In genomic region chr7:33950047-33950714, GRCh38 we compare ENCODE assay signal across 29 cellular contexts. TPM values are rescaled to one million over a fixed set of nuclear protein-coding genes. Genes with fewer than 3 reads are reported as not detected.
"Had no signal": no experiment of that assay in that cellular context is flagged by ENCODE, and none has a peak within 500 bp of the region (broad histone marks: within the 10 kb centered on the region; RNA-seq: fewer than 3 reads in every experiment).

No MANE protein-coding gene starts in this region.

- H3K4me3 ChIP-seq: ascending aorta, breast epithelium, coronary artery, dorsolateral prefrontal cortex, gastrocnemius medialis had no signal

- DNase-seq: activated CD4-positive, alpha-beta memory T cell treated with anti-CD3 and anti-CD28 coated beads for 36 hours; activated CD4-positive, alpha-beta T cell treated with anti-CD3 and anti-CD28 coated beads for 36 hours; activated CD4-positive, alpha-beta T cell treated with anti-CD3 and anti-CD28 coated beads, Interleukin-2, amount 10 ng/mL, durations not matched to agents 24 days and 14 days; activated CD4-positive, CD25-positive, alpha-beta regulatory T cell; activated CD4-positive, CD25-positive, alpha-beta regulatory T cell treated with anti-CD3 and anti-CD28 coated beads, Interleukin-2, amount 50 U/mL, for 72 hours; activated CD8-positive, alpha-beta memory T cell treated with anti-CD3 and anti-CD28 coated beads, Interleukin-2, amount 10 ng/mL, durations not matched to agents 7 days and 5 days; activated CD8-positive, alpha-beta memory T cell treated with anti-CD3 and anti-CD28 coated beads, Interleukin-2, amount 50 U/mL, for 4 hours; activated CD8-positive, alpha-beta T cell treated with anti-CD3 and anti-CD28 coated beads, Interleukin-2, amount 10 ng/mL, durations not matched to agents 7 days and 5 days; activated effector memory CD4-positive, alpha-beta T cell treated with anti-CD3 and anti-CD28 coated beads, Interleukin-2, amount 50 U/mL, for 16 hours; activated naive CD4-positive, alpha-beta T cell treated with anti-CD3 and anti-CD28 coated beads, Interleukin-2, amount 10 ng/mL, durations not matched to agents 7 days and 5 days; activated naive CD8-positive, alpha-beta T cell treated with anti-CD3 and anti-CD28 coated beads, Interleukin-2, amount 10 ng/mL, durations not matched to agents 7 days and 5 days; activated T-cell treated with anti-CD3 and anti-CD28 coated beads, Interleukin-2, amount 50 U/mL, for 1 hour; activated T-cell treated with anti-CD3 and anti-CD28 coated beads, Interleukin-2, amount 50 U/mL, for 48 hours; dorsolateral prefrontal cortex; effector memory CD4-positive, alpha-beta T cell; endodermal cell; foreskin keratinocyte; gastrocnemius medialis; glutamatergic neuron; T-helper 2 cell had no signal

- H3K9me3 ChIP-seq: ascending aorta, breast epithelium, gastrocnemius medialis had no signal

- H3K27me3 ChIP-seq: ascending aorta, breast epithelium, dorsolateral prefrontal cortex, foreskin keratinocyte, gastrocnemius medialis had no signal

- H3K36me3 ChIP-seq: ascending aorta, breast epithelium, gastrocnemius medialis had no signal

- H3K4me1 ChIP-seq: ascending aorta, breast epithelium, gastrocnemius medialis had no signal

- H3K27ac ChIP-seq: ascending aorta, breast epithelium, coronary artery, dorsolateral prefrontal cortex, foreskin keratinocyte, gastrocnemius medialis had no signal

- ATAC-seq: activated CD4-positive, alpha-beta T cell treated with anti-CD3 and anti-CD28 coated beads for 36 hours; activated CD8-positive, alpha-beta memory T cell treated with anti-CD3 and anti-CD28 coated beads, Interleukin-2, amount 10 ng/mL, durations not matched to agents 7 days and 5 days; activated CD8-positive, alpha-beta T cell treated with anti-CD3 and anti-CD28 coated beads, Interleukin-2, amount 10 ng/mL, durations not matched to agents 7 days and 5 days; activated naive CD4-positive, alpha-beta T cell treated with anti-CD3 and anti-CD28 coated beads, Interleukin-2, amount 50 U/mL, for 72 hours; esophagus mucosa; foreskin keratinocyte; gastrocnemius medialis had no signal

RNA-seq across cellular contexts. Expression of gene BMPER, which starts 44.8 kb away (rescaled TPM):
- total RNA-seq: activated CD4-positive, alpha-beta memory T cell treated with anti-CD3 and anti-CD28 coated beads for 36 hours; activated CD4-positive, alpha-beta T cell treated with anti-CD3 and anti-CD28 coated beads for 36 hours; activated CD4-positive, alpha-beta T cell treated with anti-CD3 and anti-CD28 coated beads, Interleukin-2, amount 10 ng/mL, durations not matched to agents 24 days and 14 days; activated CD8-positive, alpha-beta memory T cell treated with anti-CD3 and anti-CD28 coated beads for 36 hours; activated CD8-positive, alpha-beta memory T cell treated with anti-CD3 and anti-CD28 coated beads, Interleukin-2, amount 10 ng/mL, durations not matched to agents 7 days and 5 days; activated CD8-positive, alpha-beta T cell treated with anti-CD3 and anti-CD28 coated beads, Interleukin-2, amount 10 ng/mL, durations not matched to agents 7 days and 5 days; activated naive CD4-positive, alpha-beta T cell treated with anti-CD3 and anti-CD28 coated beads, Interleukin-2, amount 50 U/mL, for 72 hours; activated naive CD8-positive, alpha-beta T cell treated with anti-CD3 and anti-CD28 coated beads, Interleukin-2, amount 10 ng/mL, durations not matched to agents 7 days and 5 days; activated T-helper 1 cell treated with anti-CD3 and anti-CD28 coated beads, Interleukin-12 subunit alpha, Interleukin-12 subunit beta, Interleukin-2, Interleukin-4 antibody, amounts not matched to agents 30 ng/mL and 10 ng/mL and 1 ng/mL, durations not matched to agents 14 hours and 24 hours and 36 hours; activated T-helper 2 cell treated with anti-CD3 and anti-CD28 coated beads, Interferon-gamma antibody, Interleukin-2, Interleukin-4, amounts not matched to agents 10 μg/mL and 5 μg/mL and 100 μg/mL, durations not matched to agents 14 hours and 24 hours and 36 hours; ascending aorta; esophagus mucosa; T-helper 1 cell treated with Interleukin-12 subunit alpha and Interleukin-12 subunit beta and Interleukin-4 antibody, amounts not matched to agents 30 ng/mL and 1 ng/mL, for 36 hours had no signal
- polyA plus RNA-seq: foreskin keratinocyte had no signal
